ENCODE assay signal across 17 cellular contexts in the genomic region with DNA sequence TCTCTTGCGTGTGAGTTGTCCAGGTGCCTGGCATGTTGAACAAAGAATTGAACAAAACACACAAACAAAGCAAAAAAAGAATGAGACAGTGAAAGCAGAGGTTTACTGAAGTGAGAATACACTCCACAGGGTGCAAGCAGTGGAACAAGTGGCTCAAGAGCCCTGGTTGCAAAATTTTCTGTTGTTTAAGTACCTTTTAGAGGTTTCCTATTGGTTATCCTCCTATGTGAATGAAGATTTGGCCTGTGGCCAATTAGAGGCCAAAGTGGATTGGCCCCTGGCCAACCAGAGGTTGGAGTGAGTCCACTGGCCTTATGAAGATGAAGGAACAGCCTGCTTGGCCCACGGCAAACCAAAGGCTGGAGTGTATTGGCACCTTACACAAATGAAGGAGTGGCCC.
DNase-seq lines count a peak whose midpoint lies in the region; ATAC-seq lines count a peak whose summit lies in the region.
"Had no signal": no experiment of that assay in that cellular context is flagged by ENCODE, and none has a peak within 500 bp of the region (broad histone marks: within the 10 kb centered on the region; RNA-seq: fewer than 3 reads in every experiment).

No MANE protein-coding gene starts in this region.

- H3K4me3 Mint-ChIP-seq in activated CD4-positive, alpha-beta T cell treated with anti-CD3 and anti-CD28 coated beads, Interleukin-2, amount 10 ng/mL, durations not matched to agents 7 days and 5 days = no peak overlapping the region
- H3K4me3 Mint-ChIP-seq: stimulated activated naive CD8-positive, alpha-beta T cell treated with anti-CD3 and anti-CD28 coated beads, Interleukin-15, amount 100 ng/mL, for 72 hours; T-cell had no signal

- CTCF ChIA-PET in activated CD4-positive, alpha-beta T cell treated with anti-CD3 and anti-CD28 coated beads, Interleukin-2, amount 10 ng/mL, durations not matched to agents 7 days and 5 days (lab: Charles Lee) = no interaction called here

- intact Hi-C loops in left colon (cut with DNase I, micrococcal nuclease) = no loop called here

- no peak overlapping the region for H3K27ac Mint-ChIP-seq in activated CD4-positive, alpha-beta T cell treated with anti-CD3 and anti-CD28 coated beads, Interleukin-2, amount 10 ng/mL, durations not matched to agents 7 days and 5 days
- H3K27ac Mint-ChIP-seq: stimulated activated naive CD8-positive, alpha-beta T cell treated with anti-CD3 and anti-CD28 coated beads, Interleukin-15, amount 100 ng/mL, for 72 hours; T-cell had no signal

- no peaks in the 10 kb centered on the region for H3K27me3 Mint-ChIP-seq in activated CD4-positive, alpha-beta T cell treated with anti-CD3 and anti-CD28 coated beads, Interleukin-2, amount 10 ng/mL, durations not matched to agents 7 days and 5 days
- H3K27me3 Mint-ChIP-seq: stimulated activated naive CD8-positive, alpha-beta T cell treated with anti-CD3 and anti-CD28 coated beads, Interleukin-15, amount 100 ng/mL, for 72 hours; T-cell had no signal

- peaks cover 7% of the 10 kb centered on the region for H3K9me3 Mint-ChIP-seq in activated CD4-positive, alpha-beta T cell treated with anti-CD3 and anti-CD28 coated beads, Interleukin-2, amount 10 ng/mL, durations not matched to agents 7 days and 5 days

- no peaks in the 10 kb centered on the region for H3K4me1 Mint-ChIP-seq in activated CD4-positive, alpha-beta T cell treated with anti-CD3 and anti-CD28 coated beads, Interleukin-2, amount 10 ng/mL, durations not matched to agents 7 days and 5 days
- H3K4me1 Mint-ChIP-seq: stimulated activated naive CD8-positive, alpha-beta T cell treated with anti-CD3 and anti-CD28 coated beads, Interleukin-15, amount 100 ng/mL, for 72 hours; T-cell had no signal

- POLR2A ChIA-PET in activated CD4-positive, alpha-beta T cell treated with anti-CD3 and anti-CD28 coated beads, Interleukin-2, amount 10 ng/mL, durations not matched to agents 7 days and 5 days (lab: Charles Lee) = no interaction called here

- DNase-seq in DMS79 treated with DMSO at 0.1 percent for 48 hours (lab: John Stamatoyannopoulos, UW) (peak; percentile 73), NCI-H1105 (lab: John Stamatoyannopoulos, UW) (peak; percentile 83), NCI-H748 treated with DMSO at 0.1 percent for 48 hours (lab: John Stamatoyannopoulos, UW) (peak; percentile 97), iPS-NIHi11 (ENCODE audit: low spot score) (peak; percentile 5), left colon (no peak), kidney tubule cell (ENCODE audit: low spot score) (no peak)
- DNase-seq in activated CD4-positive, alpha-beta T cell treated with anti-CD3 and anti-CD28 coated beads, Interleukin-2, amount 10 ng/mL, durations not matched to agents 7 days and 5 days = no peak
- DNase-seq: activated CD4-positive, CD25-positive, alpha-beta regulatory T cell; activated naive CD4-positive, alpha-beta T cell; effector CD8-positive, alpha-beta T cell; HCEC 1CT; KBM-7; NCI-H2171; PC-9; small intestine; stimulated activated naive CD8-positive, alpha-beta T cell treated with anti-CD3 and anti-CD28 coated beads, Interleukin-15, amount 100 ng/mL, for 72 hours; T-cell had no signal

- no peak for ATAC-seq in left colon
- ATAC-seq: stimulated activated naive CD8-positive, alpha-beta T cell treated with anti-CD3 and anti-CD28 coated beads, Interleukin-15, amount 100 ng/mL, for 72 hours; T-cell had no signal

- no peaks in the 10 kb centered on the region for H3K36me3 Mint-ChIP-seq in activated CD4-positive, alpha-beta T cell treated with anti-CD3 and anti-CD28 coated beads, Interleukin-2, amount 10 ng/mL, durations not matched to agents 7 days and 5 days (ENCODE audit: low read depth)
- H3K36me3 Mint-ChIP-seq: T-cell had no signal

Comparison
In these comparisons a context has a peak if more than half of its experiments do, and no peak if none do; other contexts are left out.
1. DNase-seq: peak in DMS79 treated with DMSO at 0.1 percent for 48 hours (single experiment), NCI-H1105 (single experiment), NCI-H748 treated with DMSO at 0.1 percent for 48 hours (single experiment) and iPS-NIHi11 (single experiment); none in left colon (0 of 2), activated CD4-positive, alpha-beta T cell treated with anti-CD3 and anti-CD28 coated beads, Interleukin-2, amount 10 ng/mL, durations not matched to agents 7 days and 5 days (single experiment) and kidney tubule cell (single experiment).